In genomic region chr4:40282857-40283256, GRCh38 we compare ENCODE assay signal across 1 cellular context.
TF ChIP-seq lines count a peak whose summit lies in the region.

No MANE protein-coding gene starts in this region.

TF ChIP-seq in WTC11, 78 proteins besides CTCF, POLR2A, EP300 and RAD21:
- TF ChIP-seq ZNF121 (CRISPR knock-in tag; IDR thresholded peaks at IDR 0.05): peak; percentile 85
